ENCODE assay signal across 13 cellular contexts in the genomic region with DNA sequence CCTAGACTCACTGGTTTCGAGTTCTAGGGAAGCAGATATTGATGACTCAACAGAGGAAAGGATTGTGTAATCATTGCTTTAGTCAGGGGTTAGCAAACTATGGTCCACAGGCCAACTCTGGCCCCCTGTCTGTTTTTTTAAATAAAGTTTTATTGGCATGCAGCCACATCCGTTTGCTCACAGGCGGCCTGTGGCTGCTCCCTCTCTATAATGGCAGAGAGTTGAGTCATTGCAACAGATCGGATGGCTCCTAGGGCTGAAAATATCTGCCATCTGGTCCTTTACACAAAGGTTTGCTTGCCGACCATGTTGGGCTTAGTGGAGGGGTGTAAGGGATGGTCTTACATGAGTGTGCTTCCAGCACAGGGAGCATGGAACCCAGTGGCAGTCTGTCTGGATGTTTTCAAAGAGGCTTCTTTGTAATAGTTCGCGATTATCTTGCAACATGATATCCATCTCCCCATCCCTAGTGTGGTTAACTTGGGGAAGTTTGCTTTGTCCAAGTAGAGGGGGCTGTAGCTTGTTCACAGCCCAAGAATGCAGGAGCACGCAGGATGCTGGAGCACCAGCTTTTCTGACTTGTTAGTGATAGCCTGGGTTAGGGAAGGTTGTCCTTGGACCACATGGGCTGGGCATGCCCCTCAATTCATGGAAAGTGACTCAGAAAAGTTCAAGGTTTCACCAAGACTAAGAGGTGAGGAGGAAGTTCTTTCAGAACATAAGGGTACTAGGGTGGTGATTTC. TPM values are rescaled to one million over a fixed set of nuclear protein-coding genes. Genes with fewer than 3 reads are reported as not detected.
DNase-seq lines count a peak whose midpoint lies in the region; ATAC-seq, FAIRE-seq and TF ChIP-seq lines count a peak whose summit lies in the region.
"Had no signal": no experiment of that assay in that cellular context is flagged by ENCODE, and none has a peak within 500 bp of the region (broad histone marks: within the 10 kb centered on the region; RNA-seq: fewer than 3 reads in every experiment).

No MANE protein-coding gene starts in this region.

- peaks cover 9% of the 10 kb centered on the region for H3K9me3 Mint-ChIP-seq in osteocyte (ENCODE audit: unreplicated experiment)
- no peaks in the 10 kb centered on the region for H3K9me3 Mint-ChIP-seq in activated CD8-positive, alpha-beta T cell treated with anti-CD3 and anti-CD28 coated beads, Interleukin-2, amount 10 ng/mL, durations not matched to agents 7 days and 5 days (ENCODE audit: insufficient read depth)
- H3K9me3 Mint-ChIP-seq: activated naive CD4-positive, alpha-beta T cell treated with anti-CD3 and anti-CD28 coated beads, Interleukin-2, amount 50 U/mL, for 24 hours; stimulated activated naive CD8-positive, alpha-beta T cell treated with anti-CD3 and anti-CD28 coated beads, Interleukin-15, Interleukin-2, amounts not matched to agents 100 ng/mL and 50 ng/mL, for 24 hours had no signal

- H3K27ac ChIP-seq in endothelial cell of umbilical vein (ENCODE audit: insufficient read depth, low read depth, low read length): peak overlapping the region; percentile 7
- H3K27ac ChIP-seq: C4-2B had no signal

- CTCF ChIA-PET in endothelial cell of umbilical vein (lab: Charles Lee): no interaction called here
- CTCF ChIA-PET in activated CD8-positive, alpha-beta T cell treated with anti-CD3 and anti-CD28 coated beads, Interleukin-2, amount 10 ng/mL, durations not matched to agents 7 days and 5 days (lab: Charles Lee): no interaction called here

- no peaks in the 10 kb centered on the region for H3K9me3 ChIP-seq in endothelial cell of umbilical vein (replicated peaks; ENCODE audit: control insufficient read depth, insufficient read depth, low read length)

- intact Hi-C loops in endothelial cell of umbilical vein (cut with micrococcal nuclease): no loop called here

- FAIRE-seq in endothelial cell of umbilical vein (lab: Jason Lieb, UNC): peak; percentile 90

- TF ChIP-seq CTCF in endothelial cell of umbilical vein (IDR thresholded peaks at IDR 0.05; ENCODE audit: extremely low read depth in 1 of 2, insufficient read depth in 1 of 2, low read depth in 1 of 2, low read length in 2 of 2): no peak
- no peak for TF ChIP-seq CTCF in osteocyte (IDR thresholded peaks at IDR 0.05)

- peaks cover 50% of the 10 kb centered on the region for H3K4me1 Mint-ChIP-seq in osteocyte (ENCODE audit: unreplicated experiment)
- no peaks in the 10 kb centered on the region for H3K4me1 Mint-ChIP-seq in activated CD8-positive, alpha-beta T cell treated with anti-CD3 and anti-CD28 coated beads, Interleukin-2, amount 10 ng/mL, durations not matched to agents 7 days and 5 days (ENCODE audit: low read depth)
- H3K4me1 Mint-ChIP-seq: activated naive CD4-positive, alpha-beta T cell treated with anti-CD3 and anti-CD28 coated beads, Interleukin-2, amount 50 U/mL, for 24 hours had no signal

- H3K79me2 ChIP-seq in endothelial cell of umbilical vein (ENCODE audit: control insufficient read depth, insufficient read depth, low read length): no peaks in the 10 kb centered on the region

- H3K27ac Mint-ChIP-seq in osteocyte (ENCODE audit: unreplicated experiment): peak overlapping the region; percentile 15
- H3K27ac Mint-ChIP-seq in activated CD8-positive, alpha-beta T cell treated with anti-CD3 and anti-CD28 coated beads, Interleukin-2, amount 10 ng/mL, durations not matched to agents 7 days and 5 days: no peak overlapping the region
- H3K27ac Mint-ChIP-seq: activated naive CD4-positive, alpha-beta T cell treated with anti-CD3 and anti-CD28 coated beads, Interleukin-2, amount 50 U/mL, for 24 hours; stimulated activated naive CD8-positive, alpha-beta T cell treated with anti-CD3 and anti-CD28 coated beads, Interleukin-15, Interleukin-2, amounts not matched to agents 100 ng/mL and 50 ng/mL, for 24 hours had no signal

- H3K4me2 ChIP-seq in endothelial cell of umbilical vein (ENCODE audit: insufficient read depth, low read length): peak overlapping the region; percentile 44

- BruUV-seq in endothelial cell of umbilical vein (replicated peaks; lab: Mats Ljungman, UMichigan): no TSS peak

- H3K9me1 ChIP-seq in endothelial cell of umbilical vein (replicated peaks; ENCODE audit: control insufficient read depth, extremely low read depth, insufficient read depth, low read length): no peaks in the 10 kb centered on the region

- TF ChIP-seq POLR2A in endothelial cell of umbilical vein (IDR thresholded peaks at IDR 0.05; ENCODE audit: low read depth, low read length): no peak

- H3K36me3 ChIP-seq in endothelial cell of umbilical vein (ENCODE audit: control insufficient read depth in 2 of 2, extremely low read depth in 1 of 2, insufficient read depth in 2 of 2, low read length in 2 of 2): no peaks in the 10 kb centered on the region

- H4K20me1 ChIP-seq in endothelial cell of umbilical vein (replicated peaks; ENCODE audit: control insufficient read depth, extremely low read depth, insufficient read depth, low read length): no peaks in the 10 kb centered on the region

- peak; percentile 3 for DNase-seq in HPDE6-E6E7 (ENCODE audit: extremely low spot score)
- DNase-seq in RPMI7951 (ENCODE audit: low read depth): peak; percentile 93
- DNase-seq in endothelial cell of umbilical vein (ENCODE audit: low read depth, low spot score): peak; percentile 47
- DNase-seq in osteocyte (ENCODE audit: extremely low spot score, unreplicated experiment): no peak
- no peak for DNase-seq in NCI-H146 (lab: John Stamatoyannopoulos, UW)
- no peak for DNase-seq in NCI-H446 (lab: John Stamatoyannopoulos, UW)
- no peak for DNase-seq in activated CD8-positive, alpha-beta T cell treated with anti-CD3 and anti-CD28 coated beads, Interleukin-2, amount 10 ng/mL, durations not matched to agents 7 days and 5 days
- DNase-seq: T1000 had no signal

- H3K27me3 ChIP-seq in endothelial cell of umbilical vein (ENCODE audit: control insufficient read depth in 2 of 2, insufficient read depth in 2 of 2, low read length in 2 of 2): no peaks in the 10 kb centered on the region

- no peak overlapping the region for H3K4me3 Mint-ChIP-seq in osteocyte (ENCODE audit: unreplicated experiment)
- H3K4me3 Mint-ChIP-seq in activated CD8-positive, alpha-beta T cell treated with anti-CD3 and anti-CD28 coated beads, Interleukin-2, amount 10 ng/mL, durations not matched to agents 7 days and 5 days: no peak overlapping the region
- H3K4me3 Mint-ChIP-seq: activated naive CD4-positive, alpha-beta T cell treated with anti-CD3 and anti-CD28 coated beads, Interleukin-2, amount 50 U/mL, for 24 hours; stimulated activated naive CD8-positive, alpha-beta T cell treated with anti-CD3 and anti-CD28 coated beads, Interleukin-15, Interleukin-2, amounts not matched to agents 100 ng/mL and 50 ng/mL, for 24 hours had no signal

- H3K9ac ChIP-seq in endothelial cell of umbilical vein (replicated peaks; ENCODE audit: extremely low read depth, insufficient read depth, low read length): peak overlapping the region; percentile 13

- H3K4me1 ChIP-seq in endothelial cell of umbilical vein (ENCODE audit: control insufficient read depth, extremely low read depth, insufficient read depth, low read length): peaks cover 23% of the 10 kb centered on the region

- POLR2A ChIA-PET in endothelial cell of umbilical vein (lab: Charles Lee): no interaction called here
- POLR2A ChIA-PET in activated CD8-positive, alpha-beta T cell treated with anti-CD3 and anti-CD28 coated beads, Interleukin-2, amount 10 ng/mL, durations not matched to agents 7 days and 5 days (lab: Charles Lee): no interaction called here

- no peak overlapping the region for H2AFZ ChIP-seq in endothelial cell of umbilical vein (ENCODE audit: low read depth, low read length)

- no peak for ATAC-seq in activated CD8-positive, alpha-beta T cell treated with anti-CD3 and anti-CD28 coated beads, Interleukin-2, amount 10 ng/mL, durations not matched to agents 7 days and 5 days
- ATAC-seq in HG03469 (IDR thresholded peaks at IDR 0.05; ENCODE audit: unreplicated experiment): no peak

- H3K27me3 Mint-ChIP-seq in osteocyte (ENCODE audit: unreplicated experiment): no peaks in the 10 kb centered on the region
- H3K27me3 Mint-ChIP-seq in activated CD8-positive, alpha-beta T cell treated with anti-CD3 and anti-CD28 coated beads, Interleukin-2, amount 10 ng/mL, durations not matched to agents 7 days and 5 days (ENCODE audit: low read depth): peaks cover 8% of the 10 kb centered on the region
- H3K27me3 Mint-ChIP-seq: activated naive CD4-positive, alpha-beta T cell treated with anti-CD3 and anti-CD28 coated beads, Interleukin-2, amount 50 U/mL, for 24 hours had no signal

- no peak overlapping the region for H3K4me3 ChIP-seq in endothelial cell of umbilical vein (replicated peaks in 1 of 3; ENCODE audit: insufficient read depth in 1 of 3, low read depth in 1 of 3, low read length in 3 of 3)

- no peaks in the 10 kb centered on the region for H3K36me3 Mint-ChIP-seq in osteocyte (ENCODE audit: unreplicated experiment)
- no peaks in the 10 kb centered on the region for H3K36me3 Mint-ChIP-seq in activated CD8-positive, alpha-beta T cell treated with anti-CD3 and anti-CD28 coated beads, Interleukin-2, amount 10 ng/mL, durations not matched to agents 7 days and 5 days (ENCODE audit: low read depth)
- H3K36me3 Mint-ChIP-seq: activated naive CD4-positive, alpha-beta T cell treated with anti-CD3 and anti-CD28 coated beads, Interleukin-2, amount 50 U/mL, for 24 hours had no signal

- dilution Hi-C loops in endothelial cell of umbilical vein (cut with MboI; ENCODE audit: extremely low pct_ligation_motif_present, low sequenced_read_pairs): no loop called here

TF ChIP-seq in endothelial cell of umbilical vein, 7 proteins besides CTCF, POLR2A, EP300 and RAD21 (continues in another document):
- peak; percentile 75 for TF ChIP-seq FOS (IDR thresholded peaks at IDR 0.05; ENCODE audit: borderline replicate concordance, insufficient read depth, low read length)
- TF ChIP-seq MYC (IDR thresholded peaks at IDR 0.05; ENCODE audit: low read depth, low read length): no peak
- no peak for TF ChIP-seq JUN (IDR thresholded peaks at IDR 0.05; ENCODE audit: borderline replicate concordance, insufficient read depth, insufficient read length, low read depth)

RNA-seq across cellular contexts. Expression of gene CLDN34, which starts 59.3 kb away (rescaled TPM):
- total RNA-seq in RPMI7951 (2014; rRNA removed; shearing (Covaris generic)): 0.29 TPM in 1 of 2 replicates, not detected in the other
- total RNA-seq in endothelial cell of umbilical vein (0.35 and 0.46 TPM in 2 replicates), osteocyte (0.59 TPM in 1 of 2 replicates, not detected in the other)
- 0.08 and 0.14 TPM in 2 replicates for polyA plus RNA-seq in endothelial cell of umbilical vein
- polyA plus RNA-seq in endothelial cell of umbilical vein (2011; cell fraction: cytosol; rRNA removed): 0.08 and 0.12 TPM in 2 replicates
- 0.88 and 0.99 TPM in 2 replicates for polyA plus RNA-seq in endothelial cell of umbilical vein (2011; cell fraction: nucleus; rRNA removed)
- polyA plus RNA-seq in endothelial cell of umbilical vein (2012): not detected in 2 replicates
- polyA minus RNA-seq in endothelial cell of umbilical vein: 0.40 and 1.8 TPM in 2 replicates
- not detected for polyA minus RNA-seq in endothelial cell of umbilical vein (2011; cell fraction: cytosol; rRNA and poly(A)+ RNA removed)
- polyA minus RNA-seq in endothelial cell of umbilical vein (2011; cell fraction: nucleus; rRNA and poly(A)+ RNA removed): 2.0 and 2.6 TPM in 2 replicates
- not detected for total RNA-seq in activated CD8-positive, alpha-beta T cell treated with anti-CD3 and anti-CD28 coated beads, Interleukin-2, amount 10 ng/mL, durations not matched to agents 7 days and 5 days
- total RNA-seq: OCI-LY7 had no signal

Comparison
In these comparisons a context has a peak if more than half of its experiments do, and no peak if none do; other contexts are left out.
1. DNase-seq: peak in HPDE6-E6E7 (single experiment), RPMI7951 (single experiment) and endothelial cell of umbilical vein (single experiment); none in osteocyte (single experiment), NCI-H146 (single experiment), NCI-H446 (0 of 2) and activated CD8-positive, alpha-beta T cell treated with anti-CD3 and anti-CD28 coated beads, Interleukin-2, amount 10 ng/mL, durations not matched to agents 7 days and 5 days (single experiment).